ENCODE assay signal across 22 cellular contexts in genomic region chr19:15864824-15865223, GRCh38. TPM values are rescaled to one million over a fixed set of nuclear protein-coding genes. Genes with fewer than 3 reads are reported as not detected.
"Had no signal": no experiment of that assay in that cellular context is flagged by ENCODE, and none has a peak within 500 bp of the region (broad histone marks: within the 10 kb centered on the region; RNA-seq: fewer than 3 reads in every experiment).

No MANE protein-coding gene starts in this region.

- H3K36me3 ChIP-seq: heart left ventricle, neutrophil had no signal

- H3K9me3 Mint-ChIP-seq: stimulated activated naive B cell treated with anti-CD40 and anti-IgM and Interleukin-4, amounts not matched to agents 10 μg/mL and 1 μg/mL and 100 μg/mL, for 72 hours; stimulated activated naive CD8-positive, alpha-beta T cell treated with anti-CD3 and anti-CD28 coated beads, Interleukin-15, amount 100 ng/mL, for 72 hours had no signal

- H3K27ac Mint-ChIP-seq: stimulated activated naive B cell treated with anti-CD40 and anti-IgM and Interleukin-4, amounts not matched to agents 10 μg/mL and 1 μg/mL and 100 μg/mL, for 72 hours; stimulated activated naive CD8-positive, alpha-beta T cell treated with anti-CD3 and anti-CD28 coated beads, Interleukin-15, amount 100 ng/mL, for 72 hours; type B pancreatic cell had no signal

- H3K36me3 Mint-ChIP-seq: naive B cell; stimulated activated naive B cell treated with anti-CD40 and anti-IgM and Interleukin-4, amounts not matched to agents 10 μg/mL and 1 μg/mL and 100 μg/mL, for 72 hours; type B pancreatic cell had no signal

- H3K9me3 ChIP-seq: heart left ventricle, neutrophil had no signal

- H3K4me3 Mint-ChIP-seq: naive B cell; stimulated activated naive B cell treated with anti-CD40 and anti-IgM and Interleukin-4, amounts not matched to agents 10 μg/mL and 1 μg/mL and 100 μg/mL, for 72 hours; stimulated activated naive CD8-positive, alpha-beta T cell treated with anti-CD3 and anti-CD28 coated beads, Interleukin-15, amount 100 ng/mL, for 72 hours; type B pancreatic cell had no signal

- DNase-seq: effector memory CD4-positive, alpha-beta T cell; heart left ventricle; hippocampal formation; kidney glomerular epithelial cell; mesendoderm; naive B cell; stimulated activated CD4-positive, alpha-beta T cell treated with anti-CD3 and anti-CD28 coated beads, Interleukin-2, amount 100 ng/mL, for 24 hours; stimulated activated CD4-positive, alpha-beta T cell treated with anti-CD3 and anti-CD28 coated beads, Interleukin-4, amount 100 ng/mL, for 4 hours; stimulated activated naive B cell treated with anti-CD40 and anti-IgM and Interleukin-4, amounts not matched to agents 10 μg/mL and 1 μg/mL and 100 μg/mL, for 72 hours; stimulated activated naive CD8-positive, alpha-beta T cell treated with anti-CD3 and anti-CD28 coated beads, Interleukin-15, amount 100 ng/mL, for 72 hours had no signal

- ATAC-seq: esophagus mucosa; heart left ventricle; sciatic nerve; stimulated activated naive B cell treated with anti-CD40 and anti-IgM and Interleukin-4, amounts not matched to agents 10 μg/mL and 1 μg/mL and 100 μg/mL, for 72 hours; stimulated activated naive CD8-positive, alpha-beta T cell treated with anti-CD3 and anti-CD28 coated beads, Interleukin-15, amount 100 ng/mL, for 72 hours had no signal

- H3K27me3 Mint-ChIP-seq: stimulated activated naive CD8-positive, alpha-beta T cell treated with anti-CD3 and anti-CD28 coated beads, Interleukin-15, amount 100 ng/mL, for 72 hours; type B pancreatic cell had no signal

- H3K27ac ChIP-seq: heart left ventricle, neutrophil had no signal

- H3K4me1 Mint-ChIP-seq: stimulated activated naive CD8-positive, alpha-beta T cell treated with anti-CD3 and anti-CD28 coated beads, Interleukin-15, amount 100 ng/mL, for 72 hours had no signal

RNA-seq across cellular contexts. Expression of gene CYP4F2, which starts 33.0 kb away (rescaled TPM):
- total RNA-seq: esophagus mucosa, fibroblast of lung, frontal cortex, glomerular endothelial cell, heart left ventricle, lung microvascular endothelial cell, osteoblast, pulmonary artery endothelial cell, sciatic nerve, skeletal muscle tissue, subcutaneous adipose tissue had no signal

RNA-seq across cellular contexts. Expression of gene OR10H1, which starts 49.4 kb away (rescaled TPM):
- total RNA-seq: esophagus mucosa, fibroblast of lung, frontal cortex, glomerular endothelial cell, lung microvascular endothelial cell, osteoblast, pulmonary artery endothelial cell, sciatic nerve, skeletal muscle tissue, subcutaneous adipose tissue had no signal
